ENCODE assay signal across 8 cellular contexts in the genomic region with DNA sequence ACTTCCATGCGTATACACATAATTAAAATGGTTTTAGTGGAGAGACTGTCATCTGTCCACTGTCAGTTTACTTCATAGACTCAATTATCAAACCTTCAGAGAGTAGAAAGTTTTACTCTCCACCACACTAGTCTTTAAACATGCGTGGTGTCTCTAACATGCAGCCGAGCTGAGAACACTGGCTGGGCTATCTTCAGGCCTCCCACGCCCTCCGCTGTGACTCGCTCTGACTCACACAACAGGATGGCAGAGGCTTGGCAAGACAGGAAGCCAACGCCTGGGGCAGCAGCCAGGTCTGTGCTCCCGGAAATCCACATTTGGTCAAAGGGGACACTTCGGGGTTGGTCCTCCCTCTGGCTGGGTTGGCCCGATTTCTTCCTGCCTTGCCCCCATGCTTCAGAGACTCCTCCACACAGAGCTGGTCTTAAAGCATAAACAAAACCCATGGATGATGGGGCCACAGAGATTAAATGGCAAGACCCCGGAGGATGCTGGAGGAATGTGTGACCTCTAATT. TPM values are rescaled to one million over a fixed set of nuclear protein-coding genes. Genes with fewer than 3 reads are reported as not detected.
DNase-seq lines count a peak whose midpoint lies in the region; ATAC-seq and TF ChIP-seq lines count a peak whose summit lies in the region.

No MANE protein-coding gene starts in this region.

- DNase-seq in AG04450 (ENCODE audit: low read depth, low spot score) (no peak), SK-N-SH (no peak), heart left ventricle (peak; percentile 90 to 97 (median 92)), skeletal muscle cell (ENCODE audit: low read depth) (peak; percentile 89), NCI-H1092 (lab: John Stamatoyannopoulos, UW) (no peak)
- DNase-seq in activated naive CD4-positive, alpha-beta T cell treated with anti-CD3 and anti-CD28 coated beads, Interleukin-2, amount 50 U/mL, for 16 hours, result peak; percentile 92

- POLR2A ChIA-PET in AG04450 (lab: Yijun Ruan, JAX) (interaction anchor here (1.1 kb wide), 1 partner anchor 11 kb away, joined by 3 read pairs; no protein-coding TSS in a partner anchor), SK-N-SH (lab: Yijun Ruan, JAX) (no interaction called here)

- TF ChIP-seq CTCF in AG04450 (IDR thresholded peaks at IDR 0.05; ENCODE audit: low read depth, low read length) (no peak), SK-N-SH (IDR thresholded peaks at IDR 0.05) (no peak), heart left ventricle (IDR thresholded peaks at IDR 0.05) (peak in 2 of 12 donors; percentile 6 to 11)

- H3K27ac ChIP-seq in AG04450 (ENCODE audit: low read depth, low read length) (peak overlapping the region; percentile 78), SK-N-SH (ENCODE audit: low read depth in 2 of 2, low read length in 1 of 2) (peak overlapping the region; percentile 18 to 98; a peak in 3 of 4 replicates), heart left ventricle (peak overlapping the region; percentile 41 to 97 (median 66))

- peak in 1 of 2 experiments; percentile 30; a peak in 1 of 4 replicates for TF ChIP-seq EP300 in SK-N-SH (IDR thresholded peaks at IDR 0.05; ENCODE audit: borderline replicate concordance in 1 of 2, low read depth in 1 of 2, low read length in 1 of 2)

- no peak for TF ChIP-seq POLR2A in heart left ventricle (IDR thresholded peaks at IDR 0.05)

- 22% methylated on average over 11 of the region's 11 CpGs for WGBS in SK-N-SH (ENCODE audit: low lambda C conversion rate)
- 11 to 32% (median 16%) methylated on average over 7 to 11 of the region's 11 CpGs for WGBS in heart left ventricle, 4 donors

- H3K4me1 ChIP-seq in SK-N-SH (ENCODE audit: control insufficient read depth in 1 of 2, insufficient read depth in 2 of 2, low read depth in 1 of 2, low read length in 1 of 2) (peaks cover 5 to 25% of the 10 kb centered on the region in 2 experiments; a peak in 3 of 4 replicates), heart left ventricle (peaks cover 3 to 62% (median 26%) of the 10 kb centered on the region in 12 donors)

- no peaks in the 10 kb centered on the region for H3K27me3 ChIP-seq in AG04450 (ENCODE audit: control insufficient read depth, insufficient read depth, low read length)
- no peaks in the 10 kb centered on the region for H3K27me3 ChIP-seq in SK-N-SH (ENCODE audit: insufficient read depth)
- no peaks in the 10 kb centered on the region for H3K27me3 ChIP-seq in heart left ventricle

- H2AFZ ChIP-seq in SK-N-SH (ENCODE audit: low read depth), result peak overlapping the region; percentile 34; the same call in 1 of the 2 replicates

- H3K4me3 ChIP-seq in AG04450 (ENCODE audit: low read depth, low read length) (no peak overlapping the region), SK-N-SH (ENCODE audit: low read depth in 2 of 2, low read length in 1 of 2) (no peak overlapping the region), heart left ventricle (peak overlapping the region in 2 of 12 donors; percentile 12 to 13), skeletal muscle cell (ENCODE audit: low read depth, low read length) (no peak overlapping the region)

- intact Hi-C loops in heart left ventricle (cut with DNase I), result no loop called here

- H3K36me3 ChIP-seq in SK-N-SH (replicated peaks in 1 of 2; ENCODE audit: control insufficient read depth in 1 of 2, insufficient read depth in 2 of 2, low read length in 1 of 2) (no peaks in the 10 kb centered on the region), heart left ventricle (no peaks in the 10 kb centered on the region)

- H4K20me1 ChIP-seq in SK-N-SH (ENCODE audit: insufficient read depth), result no peaks in the 10 kb centered on the region

- H3F3A ChIP-seq in SK-N-SH (replicated peaks; ENCODE audit: insufficient read depth), result peaks cover 20% of the 10 kb centered on the region

- H3K9ac ChIP-seq in SK-N-SH, result peak overlapping the region; percentile 54; the same call in 1 of the 2 replicates

- ATAC-seq in GM19023 (IDR thresholded peaks at IDR 0.05; ENCODE audit: unreplicated experiment), result peak; percentile 50
- peak; percentile 53 for ATAC-seq in HG03378 (IDR thresholded peaks at IDR 0.05; ENCODE audit: unreplicated experiment)
- ATAC-seq in heart left ventricle, result peak; percentile 96 to 99 (median 98)

- no peak for TF ChIP-seq RAD21 in SK-N-SH (IDR thresholded peaks at IDR 0.05; ENCODE audit: low read length)

- H3K4me2 ChIP-seq in SK-N-SH, result peak overlapping the region; percentile 51; the same call in 1 of the 2 replicates

- CTCF ChIA-PET in AG04450 (lab: Charles Lee), result no interaction called here
- CTCF ChIA-PET in SK-N-SH (lab: Yijun Ruan, JAX), result interaction anchor here (1.8 kb wide), 1 partner anchor 19 kb away, joined by 11 read pairs; no protein-coding TSS in a partner anchor

- no peaks in the 10 kb centered on the region for H3K9me3 ChIP-seq in AG04450 (ENCODE audit: control insufficient read depth, insufficient read depth, low read length)
- no peaks in the 10 kb centered on the region for H3K9me3 ChIP-seq in SK-N-SH
- no peaks in the 10 kb centered on the region for H3K9me3 ChIP-seq in heart left ventricle

- H3K9me2 ChIP-seq in SK-N-SH, result no peaks in the 10 kb centered on the region

- no peaks in the 10 kb centered on the region for H3K79me2 ChIP-seq in SK-N-SH (ENCODE audit: insufficient read depth)

TF ChIP-seq in SK-N-SH, 30 proteins besides CTCF, POLR2A, EP300 and RAD21 (continues in another document):
- TF ChIP-seq NFIC (IDR thresholded peaks at IDR 0.05; ENCODE audit: borderline replicate concordance) (peak; percentile 87), RCOR1 (IDR thresholded peaks at IDR 0.05; ENCODE audit: low read length) (no peak), RFX5 (IDR thresholded peaks at IDR 0.05; ENCODE audit: low read length) (no peak), GABPA (IDR thresholded peaks at IDR 0.05; ENCODE audit: low read depth) (0 out of 2 replicates have a peak, but pooled peaks have one; percentile 40), CHD2 (IDR thresholded peaks at IDR 0.05; ENCODE audit: low read length, partially characterized antibody) (no peak), PBX3 (IDR thresholded peaks at IDR 0.05) (no peak), TCF12 (IDR thresholded peaks at IDR 0.05) (peak; percentile 74), SMC3 (IDR thresholded peaks at IDR 0.05; ENCODE audit: low read depth, low read length) (no peak), MXI1 (IDR thresholded peaks at IDR 0.05; ENCODE audit: low read depth, low read length) (no peak), SIN3A (IDR thresholded peaks at IDR 0.05; ENCODE audit: borderline replicate concordance, low read depth, low read length) (no peak), MEF2A (IDR thresholded peaks at IDR 0.05; ENCODE audit: borderline replicate concordance, low read depth) (no peak), RXRA (IDR thresholded peaks at IDR 0.05; ENCODE audit: borderline replicate concordance, low read depth) (no peak), EZH2phosphoT487 (IDR thresholded peaks at IDR 0.05; ENCODE audit: borderline replicate concordance, low read depth) (no peak), YY1 (IDR thresholded peaks at IDR 0.05; ENCODE audit: low read depth) (no peak), FOSL2 (IDR thresholded peaks at IDR 0.05; ENCODE audit: borderline replicate concordance, low read depth) (peak; percentile 93), ELF1 (IDR thresholded peaks at IDR 0.05) (0 out of 2 replicates have a peak, but pooled peaks have one; percentile 33), GATA2 (CRISPR knock-in tag; IDR thresholded peaks at IDR 0.05) (no peak), POLR2AphosphoS5 (IDR thresholded peaks at IDR 0.05; ENCODE audit: low read depth, low read length) (peak; percentile 72; the same call in 1 of the 2 replicates), FOXJ3 (CRISPR knock-in tag; IDR thresholded peaks at IDR 0.05) (no peak), TAF1 (IDR thresholded peaks at IDR 0.05; ENCODE audit: borderline replicate concordance, low read depth, low read length) (no peak; the same call in 1 of the 2 replicates)
- TF ChIP-seq, protein P1, sequence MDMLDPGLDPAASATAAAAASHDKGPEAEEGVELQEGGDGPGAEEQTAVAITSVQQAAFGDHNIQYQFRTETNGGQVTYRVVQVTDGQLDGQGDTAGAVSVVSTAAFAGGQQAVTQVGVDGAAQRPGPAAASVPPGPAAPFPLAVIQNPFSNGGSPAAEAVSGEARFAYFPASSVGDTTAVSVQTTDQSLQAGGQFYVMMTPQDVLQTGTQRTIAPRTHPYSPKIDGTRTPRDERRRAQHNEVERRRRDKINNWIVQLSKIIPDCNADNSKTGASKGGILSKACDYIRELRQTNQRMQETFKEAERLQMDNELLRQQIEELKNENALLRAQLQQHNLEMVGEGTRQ (IDR thresholded peaks at IDR 0.05; ENCODE audit: borderline replicate concordance, low read depth, low read length), result no peak

RNA-seq across cellular contexts. Expression of gene IFNGR2, which starts 22.7 kb away (rescaled TPM):
- polyA plus RNA-seq in AG04450 (2011; rRNA removed), result 90.8 and 93.4 TPM in 2 replicates
- 94.1 and 122 TPM in 2 replicates for polyA minus RNA-seq in AG04450 (2011; rRNA and poly(A)+ RNA removed)
- polyA plus RNA-seq in SK-N-SH (2012; rRNA removed), result 92.4 and 126 TPM in 2 replicates
- polyA plus RNA-seq in SK-N-SH (2012; cell fraction: cytosol; rRNA removed), result 112 and 115 TPM in 2 replicates
- polyA plus RNA-seq in SK-N-SH (2012; cell fraction: nucleus; rRNA removed), result 30.8 and 42.8 TPM in 2 replicates
- 10 to 100 TPM; 25.1 to 83.3 (median 35.7) TPM for total RNA-seq in heart left ventricle
- polyA plus RNA-seq in heart left ventricle, result 10 to 100 TPM; 25.1 to 27.3 TPM

RNA-seq across cellular contexts. Expression of gene IFNAR1, which starts 55.8 kb away (rescaled TPM):
- 17.0 and 21.2 TPM in 2 replicates for polyA plus RNA-seq in AG04450 (2011; rRNA removed)
- 20.6 and 27.3 TPM in 2 replicates for polyA minus RNA-seq in AG04450 (2011; rRNA and poly(A)+ RNA removed)
- polyA plus RNA-seq in SK-N-SH (2012; rRNA removed), result 7.9 and 12.2 TPM in 2 replicates
- polyA plus RNA-seq in SK-N-SH (2012; cell fraction: cytosol; rRNA removed), result 14.6 and 17.7 TPM in 2 replicates
- 2.5 and 5.2 TPM in 2 replicates for polyA plus RNA-seq in SK-N-SH (2012; cell fraction: nucleus; rRNA removed)
- total RNA-seq in heart left ventricle, result 10 to 100 TPM; 15.6 to 38.9 (median 22.5) TPM
- 10 to 100 TPM in 1 of 2 donors, 1 to 10 TPM in 1; 6.5 to 35.9 TPM for polyA plus RNA-seq in heart left ventricle

Comparison
In these comparisons a context has a peak if more than half of its experiments do, and no peak if none do; other contexts are left out.
1. DNase-seq: peak in activated naive CD4-positive, alpha-beta T cell treated with anti-CD3 and anti-CD28 coated beads, Interleukin-2, amount 50 U/mL, for 16 hours (single experiment), heart left ventricle (5 of 5) and skeletal muscle cell (single experiment); none in AG04450 (single experiment), SK-N-SH (single experiment) and NCI-H1092 (single experiment).
2. Peak in every context shown above with its lines, with median percentiles within 50 percentile points of each other: H3K27ac ChIP-seq and ATAC-seq.